8 cellular contexts compared by ENCODE assay signal in genomic region chr16:67563708-67564468, GRCh38. TPM values are rescaled to one million over a fixed set of nuclear protein-coding genes. Genes with fewer than 3 reads are reported as not detected.
DNase-seq lines count a peak whose midpoint lies in the region; ATAC-seq and TF ChIP-seq lines count a peak whose summit lies in the region.

No MANE protein-coding gene starts in this region.

- H3K27ac Mint-ChIP-seq in mesothelial cell of epicardium, result peak overlapping the region; percentile 97

- POLR2A ChIA-PET in RWPE1 (lab: Yijun Ruan, JAX; ENCODE audit: low non-redundant PET), result interaction anchor here (0.6 to 1.4 kb wide), 3 partner anchors 16 to 39 kb away, joined by 3 to 6 read pairs (median 3); no protein-coding TSS in a partner anchor

- H3K27ac ChIP-seq in RWPE1 (peak overlapping the region; percentile 99), coronary artery (peak overlapping the region; percentile 94 to 99), vagina (peak overlapping the region; percentile 98)

- no peaks in the 10 kb centered on the region for H3K9me3 Mint-ChIP-seq in mesothelial cell of epicardium

- peaks cover 20% of the 10 kb centered on the region for H3K4me1 Mint-ChIP-seq in mesothelial cell of epicardium

- intact Hi-C loops in vagina (cut with DNase I), result loop anchor here (2.0 kb wide), 1 partner anchor 103 kb away; the partner anchor contains the start of genes C16orf86 and ENKD1

- no peak for ATAC-seq in HG03439 (IDR thresholded peaks at IDR 0.05; ENCODE audit: unreplicated experiment)
- ATAC-seq in HG03135 (IDR thresholded peaks at IDR 0.05; ENCODE audit: unreplicated experiment), result no peak

- DNase-seq in AG10803 (ENCODE audit: low read depth), result peak; percentile 81
- peak; percentile 51 for DNase-seq in H4 (ENCODE audit: low spot score)
- peak; percentile 37 for DNase-seq in RWPE1 (ENCODE audit: low spot score)
- DNase-seq in coronary artery (ENCODE audit: low spot score), result no peak
- no peak for DNase-seq in mesothelial cell of epicardium (ENCODE audit: low spot score in 2 of 2, unreplicated experiment in 2 of 2)
- peak in 1 of 2 donors; percentile 91 for DNase-seq in vagina (ENCODE audit: extremely low spot score in 2 of 2)

- TF ChIP-seq CTCF in AG10803 (conservative IDR thresholded peaks at IDR 0.05; ENCODE audit: low read length) (no peak), RWPE1 (conservative IDR thresholded peaks at IDR 0.05; ENCODE audit: low read depth) (no peak), coronary artery (IDR thresholded peaks at IDR 0.05) (no peak), mesothelial cell of epicardium (IDR thresholded peaks at IDR 0.05; ENCODE audit: unreplicated experiment) (no peak), vagina (IDR thresholded peaks at IDR 0.05) (no peak)

- H3K4me3 ChIP-seq in AG10803 (ENCODE audit: low read length) (peak overlapping the region; percentile 64), coronary artery (peak overlapping the region; percentile 98), vagina (peak overlapping the region; percentile 90 to 92)

- peaks cover 53% of the 10 kb centered on the region for H3K4me1 ChIP-seq in vagina

- no peaks in the 10 kb centered on the region for H3K9me3 ChIP-seq in vagina

- no peaks in the 10 kb centered on the region for H3K27me3 Mint-ChIP-seq in mesothelial cell of epicardium (ENCODE audit: low read depth)

- H3K36me3 Mint-ChIP-seq in mesothelial cell of epicardium, result no peaks in the 10 kb centered on the region

- no peaks in the 10 kb centered on the region for H3K27me3 ChIP-seq in vagina

- CTCF ChIA-PET in RWPE1 (lab: Yijun Ruan, JAX), result interaction anchor here (0.6 to 2.6 kb wide), 8 partner anchors 17 to 253 kb away, joined by 3 to 15 read pairs (median 4); no protein-coding TSS in a partner anchor

- no peaks in the 10 kb centered on the region for H3K36me3 ChIP-seq in vagina

- H3K4me3 Mint-ChIP-seq in mesothelial cell of epicardium, result peak overlapping the region; percentile 86

- peak in 1 of 2 donors; percentile 14 for TF ChIP-seq POLR2A in vagina (IDR thresholded peaks at IDR 0.05)

RNA-seq across cellular contexts. Expression of gene CTCF, which starts 1.6 kb away (rescaled TPM):
- total RNA-seq in H4 (2014; rRNA removed; shearing (Covaris generic)), result 40.9 and 41.3 TPM in 2 replicates
- total RNA-seq in mesothelial cell of epicardium (58.0 to 61.4 TPM (median 60.5 TPM) in 3 replicates), vagina (43.2 TPM)

RNA-seq across cellular contexts. Expression of gene RIPOR1, which starts 35.3 kb away (rescaled TPM):
- total RNA-seq in H4 (2014; rRNA removed; shearing (Covaris generic)), result 10.4 and 11.0 TPM in 2 replicates
- total RNA-seq in mesothelial cell of epicardium, result 55.9 to 69.2 TPM (median 58.9 TPM) in 3 replicates
- 54.8 TPM for total RNA-seq in vagina

Comparison
In these comparisons a context has a peak if more than half of its experiments do, and no peak if none do; other contexts are left out.
1. DNase-seq: peak in AG10803 (single experiment), H4 (single experiment) and RWPE1 (single experiment); none in coronary artery (single experiment) and mesothelial cell of epicardium (0 of 2).
2. Peak in every context shown above with its lines, with median percentiles within 50 percentile points of each other: H3K4me3 ChIP-seq and H3K27ac ChIP-seq.